In genomic region chr5:838431-838851, GRCh38 we compare ENCODE assay signal across 1 cellular context.
TF ChIP-seq lines count a peak whose summit lies in the region.

No MANE protein-coding gene starts in this region.

TF ChIP-seq in HepG2, 621 proteins besides CTCF, POLR2A, EP300 and RAD21:
- TF ChIP-seq, protein P1, sequence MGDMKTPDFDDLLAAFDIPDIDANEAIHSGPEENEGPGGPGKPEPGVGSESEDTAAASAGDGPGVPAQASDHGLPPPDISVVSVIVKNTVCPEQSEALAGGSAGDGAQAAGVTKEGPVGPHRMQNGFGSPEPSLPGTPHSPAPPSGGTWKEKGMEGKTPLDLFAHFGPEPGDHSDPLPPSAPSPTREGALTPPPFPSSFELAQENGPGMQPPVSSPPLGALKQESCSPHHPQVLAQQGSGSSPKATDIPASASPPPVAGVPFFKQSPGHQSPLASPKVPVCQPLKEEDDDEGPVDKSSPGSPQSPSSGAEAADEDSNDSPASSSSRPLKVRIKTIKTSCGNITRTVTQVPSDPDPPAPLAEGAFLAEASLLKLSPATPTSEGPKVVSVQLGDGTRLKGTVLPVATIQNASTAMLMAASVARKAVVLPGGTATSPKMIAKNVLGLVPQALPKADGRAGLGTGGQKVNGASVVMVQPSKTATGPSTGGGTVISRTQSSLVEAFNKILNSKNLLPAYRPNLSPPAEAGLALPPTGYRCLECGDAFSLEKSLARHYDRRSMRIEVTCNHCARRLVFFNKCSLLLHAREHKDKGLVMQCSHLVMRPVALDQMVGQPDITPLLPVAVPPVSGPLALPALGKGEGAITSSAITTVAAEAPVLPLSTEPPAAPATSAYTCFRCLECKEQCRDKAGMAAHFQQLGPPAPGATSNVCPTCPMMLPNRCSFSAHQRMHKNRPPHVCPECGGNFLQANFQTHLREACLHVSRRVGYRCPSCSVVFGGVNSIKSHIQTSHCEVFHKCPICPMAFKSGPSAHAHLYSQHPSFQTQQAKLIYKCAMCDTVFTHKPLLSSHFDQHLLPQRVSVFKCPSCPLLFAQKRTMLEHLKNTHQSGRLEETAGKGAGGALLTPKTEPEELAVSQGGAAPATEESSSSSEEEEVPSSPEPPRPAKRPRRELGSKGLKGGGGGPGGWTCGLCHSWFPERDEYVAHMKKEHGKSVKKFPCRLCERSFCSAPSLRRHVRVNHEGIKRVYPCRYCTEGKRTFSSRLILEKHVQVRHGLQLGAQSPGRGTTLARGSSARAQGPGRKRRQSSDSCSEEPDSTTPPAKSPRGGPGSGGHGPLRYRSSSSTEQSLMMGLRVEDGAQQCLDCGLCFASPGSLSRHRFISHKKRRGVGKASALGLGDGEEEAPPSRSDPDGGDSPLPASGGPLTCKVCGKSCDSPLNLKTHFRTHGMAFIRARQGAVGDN (CRISPR knock-in tag; IDR thresholded peaks at IDR 0.05), result 0 out of 2 replicates have a peak, but pooled peaks have one; percentile 23
- TF ChIP-seq STAG1 (CRISPR knock-in tag; IDR thresholded peaks at IDR 0.05), result 0 out of 2 replicates have a peak, but pooled peaks have one; percentile 9
- TF ChIP-seq MYC (CRISPR knock-in tag; IDR thresholded peaks at IDR 0.05; ENCODE audit: borderline replicate concordance), result peak; percentile 35; the same call in 1 of the 2 replicates
